Comparison of ENCODE assay signal across 1 cellular context in genomic region chr12:45730116-45730841, GRCh38.
TF ChIP-seq lines count a peak whose summit lies in the region.

No MANE protein-coding gene starts in this region.

TF ChIP-seq in GM23338, 12 proteins besides CTCF, POLR2A, EP300 and RAD21 (continued from another document):
- TF ChIP-seq ZNF114 (CRISPR knock-in tag; IDR thresholded peaks at IDR 0.05) (no peak), STAT1 (IDR thresholded peaks at IDR 0.05; ENCODE audit: unreplicated experiment) (no peak)
TF ChIP-seq in GM23338: peak in this region for 0.
